ENCODE assay signal across 1 cellular context in genomic region chr5:75603835-75604234, GRCh38.
A peak's percentile ranks its signal among the peaks of the same experiment; 100 is the strongest.
TF ChIP-seq lines count a peak whose summit lies in the region.

No MANE protein-coding gene starts in this region.

TF ChIP-seq in K562, 482 proteins besides CTCF, POLR2A, EP300 and RAD21:
- TF ChIP-seq CBFA2T3 (IDR thresholded peaks at IDR 0.05) (peak; percentile 36; the same call in 1 of the 2 replicates), MLLT1 (IDR thresholded peaks at IDR 0.05) (no peak), TCF3 (CRISPR knock-in tag; IDR thresholded peaks at IDR 0.05) (peak; percentile 52)
TF ChIP-seq in K562: peak in this region for 2.
